18 cellular contexts compared by ENCODE assay signal in the genomic region with DNA sequence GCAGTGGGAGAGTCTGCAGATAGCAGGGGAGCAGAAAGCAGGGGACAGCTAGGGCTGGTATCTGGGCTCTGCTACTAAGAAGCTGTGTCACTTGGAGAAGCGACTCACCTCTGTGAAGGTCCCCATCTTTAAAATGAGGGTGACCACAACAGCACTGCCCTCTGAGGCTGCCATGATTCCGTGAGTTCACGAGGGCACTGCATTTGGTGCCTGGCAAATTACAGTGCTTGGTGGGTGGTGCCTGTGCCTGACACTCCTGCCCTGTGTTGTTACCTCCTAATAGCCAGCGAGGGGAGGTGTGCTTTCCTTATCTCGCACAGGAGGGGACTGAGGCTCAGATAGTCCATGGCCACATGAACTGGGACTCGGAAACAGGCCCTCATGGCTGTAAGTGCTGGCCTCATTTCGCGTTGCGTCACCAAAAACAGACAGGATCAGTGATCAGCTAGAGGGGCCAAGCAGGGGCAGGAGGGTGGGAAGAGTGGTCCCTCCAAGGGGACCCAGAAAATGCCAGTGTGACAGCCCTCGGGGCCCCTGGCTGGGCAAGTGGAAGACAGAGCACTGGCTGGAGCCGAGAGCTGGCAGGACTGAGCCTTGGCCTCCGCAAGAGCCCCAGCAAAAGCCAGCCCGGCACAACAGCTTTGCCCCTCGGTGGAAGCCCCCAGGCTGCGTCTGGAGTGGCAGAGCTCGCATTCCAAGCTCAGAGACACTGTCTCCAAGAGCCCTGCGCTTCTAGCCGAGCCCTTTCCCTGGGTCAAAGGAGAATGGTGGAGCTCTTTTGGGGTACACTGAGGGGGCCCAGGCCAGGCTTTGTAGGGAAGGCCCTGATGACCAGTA. TPM values are rescaled to one million over a fixed set of nuclear protein-coding genes. Genes with fewer than 3 reads are reported as not detected.
DNase-seq lines count a peak whose midpoint lies in the region; ATAC-seq and TF ChIP-seq lines count a peak whose summit lies in the region.
"Had no signal": no experiment of that assay in that cellular context is flagged by ENCODE, and none has a peak within 500 bp of the region (broad histone marks: within the 10 kb centered on the region; RNA-seq: fewer than 3 reads in every experiment).

No MANE protein-coding gene starts in this region.

- H3K18ac ChIP-seq in mesenchymal stem cell (ENCODE audit: low read depth in 1 of 2, low read length in 2 of 2): peak overlapping the region; percentile 67 to 72

- no peaks in the 10 kb centered on the region for H3K79me1 ChIP-seq in mesenchymal stem cell (replicated peaks; ENCODE audit: low read length, poor library complexity, severe bottlenecking)

- TF ChIP-seq CTCF in HEK293 (tag by site-specific recombination; IDR thresholded peaks at IDR 0.05) (no peak), breast epithelium (IDR thresholded peaks at IDR 0.05) (no peak), tibial nerve (IDR thresholded peaks at IDR 0.05) (no peak)

- no peak for ATAC-seq in HG03135 (IDR thresholded peaks at IDR 0.05; ENCODE audit: unreplicated experiment)
- ATAC-seq: CD8-positive, alpha-beta T cell; stimulated activated naive CD8-positive, alpha-beta T cell treated with anti-CD3 and anti-CD28 coated beads, Interleukin-15, amount 100 ng/mL, for 72 hours; T-cell had no signal

- POLR2A ChIA-PET in HEK293 (lab: Yijun Ruan, JAX): no interaction called here

- H4K91ac ChIP-seq in mesenchymal stem cell (ENCODE audit: low read length): peak overlapping the region; percentile 74

- TF ChIP-seq POLR2A in breast epithelium (IDR thresholded peaks at IDR 0.05) (no peak), tibial nerve (IDR thresholded peaks at IDR 0.05) (no peak)

- no peaks in the 10 kb centered on the region for H3K9me3 ChIP-seq in HEK293 (ENCODE audit: control insufficient read depth, insufficient read depth, low read depth, low read length)
- no peaks in the 10 kb centered on the region for H3K9me3 ChIP-seq in breast epithelium
- no peaks in the 10 kb centered on the region for H3K9me3 ChIP-seq in mesenchymal stem cell (ENCODE audit: control insufficient read depth, low read length)
- no peaks in the 10 kb centered on the region for H3K9me3 ChIP-seq in tibial nerve

- no peak overlapping the region for H2AK5ac ChIP-seq in mesenchymal stem cell (ENCODE audit: low read length, severe bottlenecking)

- H3K23ac ChIP-seq in mesenchymal stem cell (ENCODE audit: low read length in 2 of 2): no peak overlapping the region

- peak overlapping the region; percentile 54 to 84 for H3K4ac ChIP-seq in mesenchymal stem cell (ENCODE audit: low read depth in 1 of 2, low read length in 2 of 2)

- peak overlapping the region; percentile 65 for H2AFZ ChIP-seq in mesenchymal stem cell (ENCODE audit: low read depth, low read length)

- H3K27me3 ChIP-seq in breast epithelium (no peaks in the 10 kb centered on the region), mesenchymal stem cell (ENCODE audit: control insufficient read depth in 1 of 2, insufficient read depth in 1 of 2, low read length in 2 of 2) (peaks cover 7 to 8% of the 10 kb centered on the region in 2 experiments), tibial nerve (no peaks in the 10 kb centered on the region)

- H2BK5ac ChIP-seq in mesenchymal stem cell (ENCODE audit: low read depth, low read length, poor library complexity, severe bottlenecking): no peak overlapping the region

- H2BK15ac ChIP-seq in mesenchymal stem cell (ENCODE audit: low read depth, poor library complexity, severe bottlenecking): peak overlapping the region; percentile 44

- H3K4me1 ChIP-seq in HEK293 (ENCODE audit: control insufficient read depth, insufficient read depth, low read length) (no peaks in the 10 kb centered on the region), breast epithelium (peaks cover 6 to 12% of the 10 kb centered on the region in 2 donors), mesenchymal stem cell (ENCODE audit: control insufficient read depth, insufficient read depth, low read depth, low read length) (peaks cover 3% of the 10 kb centered on the region), tibial nerve (peaks cover 0 to 29% (median 20%) of the 10 kb centered on the region in 4 donors)

- no peaks in the 10 kb centered on the region for H3K36me3 ChIP-seq in HEK293 (ENCODE audit: control insufficient read depth in 2 of 2, insufficient read depth in 1 of 2, low read length in 2 of 2)
- no peaks in the 10 kb centered on the region for H3K36me3 ChIP-seq in breast epithelium
- no peaks in the 10 kb centered on the region for H3K36me3 ChIP-seq in mesenchymal stem cell (ENCODE audit: control insufficient read depth in 1 of 2, insufficient read depth in 2 of 2, low read depth in 1 of 2, low read length in 2 of 2)
- H3K36me3 ChIP-seq in tibial nerve: peaks cover 0 to 4% (median 0%) of the 10 kb centered on the region in 3 donors

- H3K4me3 ChIP-seq in HEK293 (ENCODE audit: low read depth, low read length): no peak overlapping the region
- H3K4me3 ChIP-seq in breast epithelium: no peak overlapping the region
- H3K4me3 ChIP-seq in mesenchymal stem cell (ENCODE audit: insufficient read depth in 1 of 2, low read depth in 1 of 2, low read length in 2 of 2): no peak overlapping the region
- no peak overlapping the region for H3K4me3 ChIP-seq in tibial nerve

- no peak overlapping the region for H3K4me2 ChIP-seq in mesenchymal stem cell (ENCODE audit: low read length, poor library complexity, severe bottlenecking)

- no peak overlapping the region for H3K27ac ChIP-seq in HEK293 (ENCODE audit: extremely low read depth, low read depth, low read length)
- H3K27ac ChIP-seq in breast epithelium: peak overlapping the region; percentile 87 to 88
- H3K27ac ChIP-seq in mesenchymal stem cell (ENCODE audit: low read length, poor library complexity, severe bottlenecking): no peak overlapping the region
- H3K27ac ChIP-seq in tibial nerve: peak overlapping the region; percentile 50 to 87 (median 82)

- H4K8ac ChIP-seq in mesenchymal stem cell (ENCODE audit: low read length): peak overlapping the region; percentile 81

- peak overlapping the region in 1 of 2 experiments; percentile 14 for H3K14ac ChIP-seq in mesenchymal stem cell (ENCODE audit: low read length in 2 of 2)

- WGBS in mesenchymal stem cell: 82% methylated on average over 18 of the region's 18 CpGs
- WGBS in tibial nerve, 2 donors: 92 to 93% methylated on average over 13 to 14 of the region's 18 CpGs

- peak overlapping the region; percentile 67 to 85 for H2BK12ac ChIP-seq in mesenchymal stem cell (ENCODE audit: low read length in 2 of 2)

- intact Hi-C loops in breast epithelium (cut with DNase I; ENCODE audit: low total_unique reads): no loop called here

- CTCF ChIA-PET in HEK293 (lab: Yijun Ruan, JAX): interaction anchor here (0.6 to 1.6 kb wide), 3 partner anchors 24 to 86 kb away, joined by 3 to 9 read pairs (median 3); no protein-coding TSS in a partner anchor

- peak overlapping the region; percentile 58 for H2BK120ac ChIP-seq in mesenchymal stem cell (ENCODE audit: low read depth, low read length)

- no peak overlapping the region for H3K9ac ChIP-seq in mesenchymal stem cell (ENCODE audit: low read length)

- no peak for DNase-seq in breast epithelium (ENCODE audit: low spot score in 2 of 2)
- DNase-seq in mesenchymal stem cell: no peak
- DNase-seq in tibial nerve (ENCODE audit: low spot score in 2 of 2): no peak
- DNase-seq in GF-D8 (lab: John Stamatoyannopoulos, UW): no peak
- DNase-seq in stimulated activated CD4-positive, alpha-beta T cell treated with anti-CD3 and anti-CD28 coated beads, Interleukin-12 subunit alpha, Interleukin-12 subunit beta, amount 100 ng/mL, for 4 hours: no peak
- DNase-seq: activated CD4-positive, alpha-beta T cell treated with anti-CD3 and anti-CD28 coated beads, Interleukin-2, amount 50 U/mL, for 4 hours; activated gamma-delta T cell; amygdala; caudate nucleus; CD8-positive, alpha-beta T cell; DND-41; NCI-H1436; NCI-H526; Right ventricle myocardium superior; stimulated activated naive CD8-positive, alpha-beta T cell treated with anti-CD3 and anti-CD28 coated beads, Interleukin-15, amount 100 ng/mL, for 72 hours; T-cell had no signal

- no peak for TF ChIP-seq EP300 in tibial nerve (IDR thresholded peaks at IDR 0.05)

TF ChIP-seq in HEK293, 187 proteins besides CTCF, POLR2A, EP300 and RAD21:
- 0 out of 2 replicates have a peak, but pooled peaks have one; percentile 12 for TF ChIP-seq ZIC2 (tag by site-specific recombination; IDR thresholded peaks at IDR 0.05)
- TF ChIP-seq ZNF394 (tag by site-specific recombination; IDR thresholded peaks at IDR 0.05; ENCODE audit: borderline replicate concordance): no peak
- no peak for TF ChIP-seq ZNF664 (tag by site-specific recombination; IDR thresholded peaks at IDR 0.05)

RNA-seq across cellular contexts. Expression of a gene that starts 17.3 kb away (rescaled TPM):
- 100 to 1,000 TPM in 2 of 3 donors, 10 to 100 TPM in 1; 81.9 to 235 (median 107) TPM for total RNA-seq in breast epithelium
- polyA plus RNA-seq in mesenchymal stem cell (2013, experiment 1 of 2): 30.5 TPM
- 31.1 TPM for polyA plus RNA-seq in mesenchymal stem cell (2013, experiment 2 of 2)
- 100 to 1,000 TPM; 118 to 175 (median 137) TPM for total RNA-seq in tibial nerve

Comparison
In these comparisons a context has a peak if more than half of its experiments do, and no peak if none do; other contexts are left out.
1. H3K27ac ChIP-seq: peak in breast epithelium (2 of 2) and tibial nerve (4 of 4); none in HEK293 (single experiment) and mesenchymal stem cell (single experiment).